20 cellular contexts compared by ENCODE assay signal in the genomic region with DNA sequence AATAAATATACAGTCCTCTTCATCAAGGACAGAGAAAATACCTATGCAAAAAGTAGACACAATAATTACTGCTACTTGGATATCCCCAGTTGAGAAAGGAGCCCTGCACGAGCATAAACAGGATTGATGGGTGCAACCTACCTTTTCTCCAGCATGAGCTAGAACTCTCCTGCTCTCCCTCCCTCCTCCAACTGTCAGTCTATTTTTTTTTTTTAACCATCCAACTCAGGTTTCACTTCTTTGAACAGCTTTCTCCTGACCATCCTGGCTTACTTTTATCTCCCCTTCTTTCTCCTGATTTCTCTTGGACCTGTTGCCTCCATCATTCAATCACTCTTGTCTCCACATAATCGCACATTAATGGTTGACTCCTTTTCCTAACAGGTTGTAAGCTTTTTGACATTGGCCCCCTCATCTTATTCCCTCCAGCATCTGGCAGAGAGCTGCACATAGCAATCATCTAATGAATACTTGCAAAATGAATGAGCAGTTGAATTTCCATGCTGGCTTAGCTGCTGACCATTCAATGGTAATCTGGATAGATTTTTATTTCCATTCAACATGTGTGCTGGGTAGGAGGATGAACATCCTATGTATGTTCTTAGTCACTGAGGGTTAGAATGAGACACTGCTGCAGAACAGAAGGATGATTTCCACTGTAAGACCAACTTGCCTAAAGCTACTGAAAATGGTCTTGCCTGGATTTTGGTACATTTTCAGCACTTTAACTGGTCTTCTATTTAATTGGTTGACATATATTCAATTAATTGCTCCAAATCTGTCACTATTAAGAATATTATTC. TPM values are rescaled to one million over a fixed set of nuclear protein-coding genes. Genes with fewer than 3 reads are reported as not detected.
"Had no signal": no experiment of that assay in that cellular context is flagged by ENCODE, and none has a peak within 500 bp of the region (broad histone marks: within the 10 kb centered on the region; RNA-seq: fewer than 3 reads in every experiment).

No MANE protein-coding gene starts in this region.

- H3K4me3 ChIP-seq: esophagus muscularis mucosa, spleen, testis had no signal

- H3K9me3 ChIP-seq: esophagus muscularis mucosa, neutrophil, spleen, testis had no signal

- H3K36me3 ChIP-seq: esophagus muscularis mucosa, neutrophil, spleen had no signal

- H3K27ac ChIP-seq: esophagus muscularis mucosa, neutrophil, testis had no signal

- DNase-seq: activated CD4-positive, alpha-beta memory T cell treated with anti-CD3 and anti-CD28 coated beads, Interleukin-2, amount 10 ng/mL, durations not matched to agents 7 days and 5 days; activated CD4-positive, alpha-beta T cell treated with anti-CD3 and anti-CD28 coated beads for 36 hours; activated gamma-delta T cell treated with Interleukin-2 at 50 U/mL for 16 hours; activated naive CD8-positive, alpha-beta T cell treated with anti-CD3 and anti-CD28 coated beads for 36 hours; activated T-cell treated with anti-CD3 and anti-CD28 coated beads, Interleukin-2, amount 50 U/mL, for 48 hours; cerebellar nuclear complex; naive thymus-derived CD4-positive, alpha-beta T cell; right cardiac atrium; spleen; stimulated activated CD4-positive, alpha-beta T cell treated with anti-CD3 and anti-CD28 coated beads, Interleukin-1b, Interleukin-23, amount 100 ng/mL, for 48 hours; stimulated activated naive CD4-positive, alpha-beta T cell treated with Interleukin-2 at 50 U/mL for 16 hours; T1000; testis had no signal

- ATAC-seq: activated CD4-positive, alpha-beta T cell treated with anti-CD3 and anti-CD28 coated beads for 36 hours; naive thymus-derived CD4-positive, alpha-beta T cell; right cardiac atrium had no signal

- H3K27me3 ChIP-seq: esophagus muscularis mucosa, spleen, testis had no signal

RNA-seq across cellular contexts. Expression of a gene that starts 24.5 kb away (rescaled TPM):
- total RNA-seq: activated CD4-positive, alpha-beta memory T cell treated with anti-CD3 and anti-CD28 coated beads, Interleukin-2, amount 10 ng/mL, durations not matched to agents 7 days and 5 days; activated CD4-positive, alpha-beta T cell treated with anti-CD3 and anti-CD28 coated beads for 36 hours; activated naive CD8-positive, alpha-beta T cell treated with anti-CD3 and anti-CD28 coated beads for 36 hours; dermis microvascular lymphatic vessel endothelial cell; fibroblast of villous mesenchyme; left lobe of liver; mammary epithelial cell; mononuclear cell; naive thymus-derived CD4-positive, alpha-beta T cell had no signal
- polyA plus RNA-seq: mammary epithelial cell; naive thymus-derived CD4-positive, alpha-beta T cell had no signal
